2 cellular contexts compared by ENCODE assay signal in the genomic region with DNA sequence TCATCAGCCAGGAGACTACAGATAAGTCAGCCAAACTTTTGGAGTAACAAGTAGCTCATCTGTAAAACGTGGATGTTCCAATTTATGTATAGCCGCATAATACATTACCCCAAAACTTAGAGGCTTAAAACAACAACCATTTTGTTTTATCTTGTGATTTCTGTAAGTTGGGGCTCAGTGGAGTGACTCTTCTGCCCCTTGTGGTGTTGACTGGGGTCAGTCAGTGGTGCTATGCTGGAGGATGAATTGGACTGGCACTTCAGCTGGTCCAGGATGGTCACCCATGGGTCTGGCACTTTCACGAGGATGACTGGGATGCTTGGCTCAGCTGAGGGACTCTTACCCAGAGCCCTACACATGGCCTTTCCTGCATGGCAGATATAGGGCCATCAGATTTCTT.
TF ChIP-seq lines count a peak whose summit lies in the region.

No MANE protein-coding gene starts in this region.

TF ChIP-seq in HepG2, 621 proteins besides CTCF, POLR2A, EP300 and RAD21:
- TF ChIP-seq FOXC1 (CRISPR knock-in tag; IDR thresholded peaks at IDR 0.05; ENCODE audit: borderline replicate concordance) (no peak), ZNF331 (CRISPR knock-in tag; IDR thresholded peaks at IDR 0.05) (peak; percentile 91)

TF ChIP-seq in GM23338, 12 proteins besides CTCF, POLR2A, EP300 and RAD21:
- 0 out of 2 replicates have a peak, but pooled peaks have one; percentile 8 for TF ChIP-seq ZNF331 (CRISPR knock-in tag; IDR thresholded peaks at IDR 0.05; ENCODE audit: low read depth)
- TF ChIP-seq, protein P1, sequence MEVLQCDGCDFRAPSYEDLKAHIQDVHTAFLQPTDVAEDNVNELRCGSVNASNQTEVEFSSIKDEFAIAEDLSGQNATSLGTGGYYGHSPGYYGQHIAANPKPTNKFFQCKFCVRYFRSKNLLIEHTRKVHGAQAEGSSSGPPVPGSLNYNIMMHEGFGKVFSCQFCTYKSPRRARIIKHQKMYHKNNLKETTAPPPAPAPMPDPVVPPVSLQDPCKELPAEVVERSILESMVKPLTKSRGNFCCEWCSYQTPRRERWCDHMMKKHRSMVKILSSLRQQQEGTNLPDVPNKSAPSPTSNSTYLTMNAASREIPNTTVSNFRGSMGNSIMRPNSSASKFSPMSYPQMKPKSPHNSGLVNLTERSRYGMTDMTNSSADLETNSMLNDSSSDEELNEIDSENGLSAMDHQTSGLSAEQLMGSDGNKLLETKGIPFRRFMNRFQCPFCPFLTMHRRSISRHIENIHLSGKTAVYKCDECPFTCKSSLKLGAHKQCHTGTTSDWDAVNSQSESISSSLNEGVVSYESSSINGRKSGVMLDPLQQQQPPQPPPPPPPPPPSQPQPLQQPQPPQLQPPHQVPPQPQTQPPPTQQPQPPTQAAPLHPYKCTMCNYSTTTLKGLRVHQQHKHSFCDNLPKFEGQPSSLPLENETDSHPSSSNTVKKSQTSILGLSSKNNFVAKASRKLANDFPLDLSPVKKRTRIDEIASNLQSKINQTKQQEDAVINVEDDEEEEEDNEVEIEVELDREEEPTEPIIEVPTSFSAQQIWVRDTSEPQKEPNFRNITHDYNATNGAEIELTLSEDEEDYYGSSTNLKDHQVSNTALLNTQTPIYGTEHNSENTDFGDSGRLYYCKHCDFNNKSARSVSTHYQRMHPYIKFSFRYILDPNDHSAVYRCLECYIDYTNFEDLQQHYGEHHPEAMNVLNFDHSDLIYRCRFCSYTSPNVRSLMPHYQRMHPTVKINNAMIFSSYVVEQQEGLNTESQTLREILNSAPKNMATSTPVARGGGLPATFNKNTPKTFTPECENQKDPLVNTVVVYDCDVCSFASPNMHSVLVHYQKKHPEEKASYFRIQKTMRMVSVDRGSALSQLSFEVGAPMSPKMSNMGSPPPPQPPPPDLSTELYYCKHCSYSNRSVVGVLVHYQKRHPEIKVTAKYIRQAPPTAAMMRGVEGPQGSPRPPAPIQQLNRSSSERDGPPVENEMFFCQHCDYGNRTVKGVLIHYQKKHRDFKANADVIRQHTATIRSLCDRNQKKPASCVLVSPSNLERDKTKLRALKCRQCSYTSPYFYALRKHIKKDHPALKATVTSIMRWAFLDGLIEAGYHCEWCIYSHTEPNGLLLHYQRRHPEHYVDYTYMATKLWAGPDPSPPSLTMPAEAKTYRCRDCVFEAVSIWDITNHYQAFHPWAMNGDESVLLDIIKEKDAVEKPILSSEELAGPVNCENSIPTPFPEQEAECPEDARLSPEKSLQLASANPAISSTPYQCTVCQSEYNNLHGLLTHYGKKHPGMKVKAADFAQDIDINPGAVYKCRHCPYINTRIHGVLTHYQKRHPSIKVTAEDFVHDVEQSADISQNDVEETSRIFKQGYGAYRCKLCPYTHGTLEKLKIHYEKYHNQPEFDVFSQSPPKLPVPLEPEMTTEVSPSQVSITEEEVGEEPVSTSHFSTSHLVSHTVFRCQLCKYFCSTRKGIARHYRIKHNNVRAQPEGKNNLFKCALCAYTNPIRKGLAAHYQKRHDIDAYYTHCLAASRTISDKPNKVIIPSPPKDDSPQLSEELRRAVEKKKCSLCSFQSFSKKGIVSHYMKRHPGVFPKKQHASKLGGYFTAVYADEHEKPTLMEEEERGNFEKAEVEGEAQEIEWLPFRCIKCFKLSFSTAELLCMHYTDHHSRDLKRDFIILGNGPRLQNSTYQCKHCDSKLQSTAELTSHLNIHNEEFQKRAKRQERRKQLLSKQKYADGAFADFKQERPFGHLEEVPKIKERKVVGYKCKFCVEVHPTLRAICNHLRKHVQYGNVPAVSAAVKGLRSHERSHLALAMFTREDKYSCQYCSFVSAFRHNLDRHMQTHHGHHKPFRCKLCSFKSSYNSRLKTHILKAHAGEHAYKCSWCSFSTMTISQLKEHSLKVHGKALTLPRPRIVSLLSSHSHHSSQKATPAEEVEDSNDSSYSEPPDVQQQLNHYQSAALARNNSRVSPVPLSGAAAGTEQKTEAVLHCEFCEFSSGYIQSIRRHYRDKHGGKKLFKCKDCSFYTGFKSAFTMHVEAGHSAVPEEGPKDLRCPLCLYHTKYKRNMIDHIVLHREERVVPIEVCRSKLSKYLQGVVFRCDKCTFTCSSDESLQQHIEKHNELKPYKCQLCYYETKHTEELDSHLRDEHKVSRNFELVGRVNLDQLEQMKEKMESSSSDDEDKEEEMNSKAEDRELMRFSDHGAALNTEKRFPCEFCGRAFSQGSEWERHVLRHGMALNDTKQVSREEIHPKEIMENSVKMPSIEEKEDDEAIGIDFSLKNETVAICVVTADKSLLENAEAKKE (CRISPR knock-in tag; IDR thresholded peaks at IDR 0.05), result no peak
- no peak for TF ChIP-seq EZH2 (IDR thresholded peaks at IDR 0.05; ENCODE audit: low read depth, unreplicated experiment)
